ENCODE assay signal across 1 cellular context in the genomic region with DNA sequence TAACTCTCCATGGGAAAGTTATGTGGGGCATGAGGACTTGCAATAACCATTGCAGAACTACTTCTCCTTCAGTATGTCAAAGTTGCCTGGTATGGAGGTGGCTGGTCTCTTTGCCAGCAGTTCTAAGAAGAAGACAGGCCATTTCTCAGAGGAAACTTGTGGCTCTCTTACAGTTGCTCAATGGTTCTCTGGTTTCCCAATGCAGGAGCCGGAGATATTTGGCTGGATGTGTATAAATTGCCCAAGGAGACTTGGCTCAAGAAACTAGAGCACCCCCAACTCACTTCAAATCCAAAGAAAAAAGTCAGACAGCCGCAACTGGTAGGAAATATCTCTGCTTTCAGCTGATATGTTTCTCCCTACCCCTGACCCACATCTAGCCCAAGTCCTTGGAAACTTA.
TF ChIP-seq lines count a peak whose summit lies in the region.

No MANE protein-coding gene starts in this region.

TF ChIP-seq in SK-N-SH, 30 proteins besides CTCF, POLR2A, EP300 and RAD21 (continued from another document):
- TF ChIP-seq, protein P1, sequence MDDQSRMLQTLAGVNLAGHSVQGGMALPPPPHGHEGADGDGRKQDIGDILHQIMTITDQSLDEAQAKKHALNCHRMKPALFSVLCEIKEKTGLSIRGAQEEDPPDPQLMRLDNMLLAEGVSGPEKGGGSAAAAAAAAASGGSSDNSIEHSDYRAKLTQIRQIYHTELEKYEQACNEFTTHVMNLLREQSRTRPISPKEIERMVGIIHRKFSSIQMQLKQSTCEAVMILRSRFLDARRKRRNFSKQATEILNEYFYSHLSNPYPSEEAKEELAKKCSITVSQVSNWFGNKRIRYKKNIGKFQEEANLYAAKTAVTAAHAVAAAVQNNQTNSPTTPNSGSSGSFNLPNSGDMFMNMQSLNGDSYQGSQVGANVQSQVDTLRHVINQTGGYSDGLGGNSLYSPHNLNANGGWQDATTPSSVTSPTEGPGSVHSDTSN (IDR thresholded peaks at IDR 0.05): no peak
- TF ChIP-seq SMC3 (IDR thresholded peaks at IDR 0.05; ENCODE audit: low read depth, low read length): no peak
- TF ChIP-seq NFIC (IDR thresholded peaks at IDR 0.05; ENCODE audit: borderline replicate concordance): no peak
TF ChIP-seq in SK-N-SH: peak in this region for 0.
